ENCODE assay signal across 8 cellular contexts in genomic region chr11:6234314-6235031, GRCh38. TPM values are rescaled to one million over a fixed set of nuclear protein-coding genes. Genes with fewer than 3 reads are reported as not detected.
DNase-seq lines count a peak whose midpoint lies in the region; ATAC-seq and TF ChIP-seq lines count a peak whose summit lies in the region.

TSS of gene FHIP1B (minus strand) at chr11:6234636. CDS start at chr11:6224516, 10,120 bp downstream.

- peak within 1 kb of the TSS; percentile 73 for H3K4me2 ChIP-seq in parathyroid adenoma (ENCODE audit: low read length)

- 0 to 1% methylated on average over 3 to 51 of the region's 59 CpGs for WGBS in transverse colon (ENCODE audit: low coverage in 1 of 2), 2 donors

- DNase-seq in GM12865 (ENCODE audit: low read depth) = peak; percentile 100
- peak; percentile 98 for DNase-seq in NCI-H1417 treated with DMSO at 0.1 percent for 48 hours (lab: John Stamatoyannopoulos, UW)
- DNase-seq in T follicular helper cell (ENCODE audit: low read depth) = peak; percentile 99
- DNase-seq in adipocyte (ENCODE audit: low read depth) = peak; percentile 100
- peak; percentile 99 to 100 for DNase-seq in cardiac muscle cell (ENCODE audit: low read depth in 1 of 2, low spot score in 1 of 2)
- DNase-seq in transverse colon = peak; percentile 100

- H3K4me3 ChIP-seq in GM12865 (ENCODE audit: low read depth, low read length) (peak within 1 kb of the TSS; percentile 94), adipocyte (ENCODE audit: low read length) (peak within 1 kb of the TSS; percentile 99), cardiac muscle cell (peak within 1 kb of the TSS; percentile 90), parathyroid adenoma (ENCODE audit: low read depth, low read length) (peak within 1 kb of the TSS; percentile 73), transverse colon (peak within 1 kb of the TSS; percentile 60 to 94 (median 73))

- TF ChIP-seq POLR2A in transverse colon (IDR thresholded peaks at IDR 0.05) = peak; percentile 82

- in situ Hi-C loops in transverse colon (cut with MboI; ENCODE audit: low pct_ligation_motif_present in 1 of 4, low pct_unique_long_range_greater_than_20kb in 1 of 4, low sequenced_read_pairs in 3 of 4) = loop anchor here in 1 of 4 donors (10.0 kb wide), 1 partner anchor 250 kb away; the partner anchor contains the start of genes ARFIP2 and TIMM10B

- H3K27me3 ChIP-seq in adipocyte (replicated peaks; ENCODE audit: control insufficient read depth, insufficient read depth, low read length) (no peaks in the 10 kb centered on the region), cardiac muscle cell (no peaks in the 10 kb centered on the region), parathyroid adenoma (ENCODE audit: control insufficient read depth, insufficient read depth, low read length) (no peaks in the 10 kb centered on the region), transverse colon (no peaks in the 10 kb centered on the region)

- TF ChIP-seq CTCF in GM12865 (IDR thresholded peaks at IDR 0.05; ENCODE audit: insufficient read depth, low read depth, low read length, missing control alignments) (no peak), cardiac muscle cell (IDR thresholded peaks at IDR 0.05; ENCODE audit: low read depth, low read length) (no peak), parathyroid adenoma (IDR thresholded peaks at IDR 0.05) (no peak), transverse colon (IDR thresholded peaks at IDR 0.05) (no peak)

- H3K9me3 ChIP-seq in adipocyte (ENCODE audit: control insufficient read depth, low read length) (no peaks in the 10 kb centered on the region), cardiac muscle cell (ENCODE audit: low read depth) (no peaks in the 10 kb centered on the region), parathyroid adenoma (ENCODE audit: control insufficient read depth, low read length) (no peaks in the 10 kb centered on the region), transverse colon (no peaks in the 10 kb centered on the region)

- ATAC-seq in HG02763 (IDR thresholded peaks at IDR 0.05; ENCODE audit: unreplicated experiment) = peak; percentile 92

- peak within 1 kb of the TSS; percentile 84 for H3K27ac ChIP-seq in cardiac muscle cell
- peak within 1 kb of the TSS; percentile 68 for H3K27ac ChIP-seq in parathyroid adenoma
- peak within 1 kb of the TSS; percentile 91 to 96 (median 92) for H3K27ac ChIP-seq in transverse colon

- H3K4me1 ChIP-seq in adipocyte (ENCODE audit: control insufficient read depth, insufficient read depth, low read length) (peaks cover 17% of the 10 kb centered on the region), cardiac muscle cell (ENCODE audit: low read depth) (peaks cover 6% of the 10 kb centered on the region), parathyroid adenoma (no peaks in the 10 kb centered on the region), transverse colon (peaks cover 4 to 38% (median 26%) of the 10 kb centered on the region in 4 donors)

- intact Hi-C loops in transverse colon (cut with DNase I; ENCODE audit: low total_unique reads) = no loop called here

- TF ChIP-seq EP300 in transverse colon (IDR thresholded peaks at IDR 0.05; ENCODE audit: low read depth) = no peak

- H3K36me3 ChIP-seq in adipocyte (ENCODE audit: control insufficient read depth, insufficient read depth, low read length, severe bottlenecking) (no peaks in the 10 kb centered on the region), cardiac muscle cell (no peaks in the 10 kb centered on the region), parathyroid adenoma (ENCODE audit: control insufficient read depth, insufficient read depth, low read length) (no peaks in the 10 kb centered on the region), transverse colon (no peaks in the 10 kb centered on the region)

- peak within 1 kb of the TSS; percentile 81 for H2AFZ ChIP-seq in parathyroid adenoma

- H3K79me2 ChIP-seq in parathyroid adenoma = peaks cover 9% of the 10 kb centered on the region

- peak within 1 kb of the TSS; percentile 98 for H3K9ac ChIP-seq in adipocyte (ENCODE audit: low read length)
- H3K9ac ChIP-seq in parathyroid adenoma = no peak within 1 kb of the TSS

RNA-seq across cellular contexts. Expression of gene FHIP1B, which starts in this region (rescaled TPM):
- total RNA-seq in cardiac muscle cell = 27.5 and 46.8 TPM in 2 replicates
- polyA plus RNA-seq in cardiac muscle cell = 32.2 and 35.9 TPM in 2 replicates
- 100 to 1,000 TPM; 190 to 681 (median 228) TPM for total RNA-seq in transverse colon

Comparison
In these comparisons a context has a peak if more than half of its experiments do, and no peak if none do; other contexts are left out.
1. Peak in every context shown above with its lines: DNase-seq, ATAC-seq, H3K4me3 ChIP-seq and H3K27ac ChIP-seq.